ENCODE assay signal across 2 cellular contexts in genomic region chr1:53553734-53554509, GRCh38.
TF ChIP-seq lines count a peak whose summit lies in the region.

No MANE protein-coding gene starts in this region.

TF ChIP-seq in HepG2, 621 proteins besides CTCF, POLR2A, EP300 and RAD21 (continued from another document):
- TF ChIP-seq MIER3 (CRISPR knock-in tag; IDR thresholded peaks at IDR 0.05; ENCODE audit: borderline replicate concordance), result no peak
- TF ChIP-seq, protein P1, sequence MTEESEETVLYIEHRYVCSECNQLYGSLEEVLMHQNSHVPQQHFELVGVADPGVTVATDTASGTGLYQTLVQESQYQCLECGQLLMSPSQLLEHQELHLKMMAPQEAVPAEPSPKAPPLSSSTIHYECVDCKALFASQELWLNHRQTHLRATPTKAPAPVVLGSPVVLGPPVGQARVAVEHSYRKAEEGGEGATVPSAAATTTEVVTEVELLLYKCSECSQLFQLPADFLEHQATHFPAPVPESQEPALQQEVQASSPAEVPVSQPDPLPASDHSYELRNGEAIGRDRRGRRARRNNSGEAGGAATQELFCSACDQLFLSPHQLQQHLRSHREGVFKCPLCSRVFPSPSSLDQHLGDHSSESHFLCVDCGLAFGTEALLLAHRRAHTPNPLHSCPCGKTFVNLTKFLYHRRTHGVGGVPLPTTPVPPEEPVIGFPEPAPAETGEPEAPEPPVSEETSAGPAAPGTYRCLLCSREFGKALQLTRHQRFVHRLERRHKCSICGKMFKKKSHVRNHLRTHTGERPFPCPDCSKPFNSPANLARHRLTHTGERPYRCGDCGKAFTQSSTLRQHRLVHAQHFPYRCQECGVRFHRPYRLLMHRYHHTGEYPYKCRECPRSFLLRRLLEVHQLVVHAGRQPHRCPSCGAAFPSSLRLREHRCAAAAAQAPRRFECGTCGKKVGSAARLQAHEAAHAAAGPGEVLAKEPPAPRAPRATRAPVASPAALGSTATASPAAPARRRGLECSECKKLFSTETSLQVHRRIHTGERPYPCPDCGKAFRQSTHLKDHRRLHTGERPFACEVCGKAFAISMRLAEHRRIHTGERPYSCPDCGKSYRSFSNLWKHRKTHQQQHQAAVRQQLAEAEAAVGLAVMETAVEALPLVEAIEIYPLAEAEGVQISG (CRISPR knock-in tag; IDR thresholded peaks at IDR 0.05), result no peak
- no peak for TF ChIP-seq TAF1 (CRISPR knock-in tag; IDR thresholded peaks at IDR 0.05)
- TF ChIP-seq GATA4 (IDR thresholded peaks at IDR 0.05; ENCODE audit: borderline replicate concordance, low read depth), result no peak
- TF ChIP-seq BORCS8-MEF2B (CRISPR knock-in tag; IDR thresholded peaks at IDR 0.05), result no peak
- no peak for TF ChIP-seq SAFB2 (CRISPR knock-in tag; IDR thresholded peaks at IDR 0.05; ENCODE audit: borderline replicate concordance, low read depth)
- no peak for TF ChIP-seq RELA (CRISPR knock-in tag; IDR thresholded peaks at IDR 0.05)
- no peak for TF ChIP-seq ZNF44 (CRISPR knock-in tag; IDR thresholded peaks at IDR 0.05)
- TF ChIP-seq RNF2 (conservative IDR thresholded peaks at IDR 0.05; ENCODE audit: low read depth), result no peak
- TF ChIP-seq, protein P2, sequence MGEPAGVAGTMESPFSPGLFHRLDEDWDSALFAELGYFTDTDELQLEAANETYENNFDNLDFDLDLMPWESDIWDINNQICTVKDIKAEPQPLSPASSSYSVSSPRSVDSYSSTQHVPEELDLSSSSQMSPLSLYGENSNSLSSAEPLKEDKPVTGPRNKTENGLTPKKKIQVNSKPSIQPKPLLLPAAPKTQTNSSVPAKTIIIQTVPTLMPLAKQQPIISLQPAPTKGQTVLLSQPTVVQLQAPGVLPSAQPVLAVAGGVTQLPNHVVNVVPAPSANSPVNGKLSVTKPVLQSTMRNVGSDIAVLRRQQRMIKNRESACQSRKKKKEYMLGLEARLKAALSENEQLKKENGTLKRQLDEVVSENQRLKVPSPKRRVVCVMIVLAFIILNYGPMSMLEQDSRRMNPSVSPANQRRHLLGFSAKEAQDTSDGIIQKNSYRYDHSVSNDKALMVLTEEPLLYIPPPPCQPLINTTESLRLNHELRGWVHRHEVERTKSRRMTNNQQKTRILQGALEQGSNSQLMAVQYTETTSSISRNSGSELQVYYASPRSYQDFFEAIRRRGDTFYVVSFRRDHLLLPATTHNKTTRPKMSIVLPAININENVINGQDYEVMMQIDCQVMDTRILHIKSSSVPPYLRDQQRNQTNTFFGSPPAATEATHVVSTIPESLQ (CRISPR knock-in tag; conservative IDR thresholded peaks at IDR 0.05), result no peak
- TF ChIP-seq FOXC1 (CRISPR knock-in tag; IDR thresholded peaks at IDR 0.05; ENCODE audit: borderline replicate concordance), result no peak
- TF ChIP-seq TSC22D2 (CRISPR knock-in tag; IDR thresholded peaks at IDR 0.05; ENCODE audit: borderline replicate concordance), result no peak

TF ChIP-seq in WTC11, 78 proteins besides CTCF, POLR2A, EP300 and RAD21 (continued from another document):
- TF ChIP-seq USF2 (CRISPR knock-in tag; IDR thresholded peaks at IDR 0.05), result no peak
- no peak for TF ChIP-seq MAX (CRISPR knock-in tag; IDR thresholded peaks at IDR 0.05)
- TF ChIP-seq ZNF138 (CRISPR knock-in tag; conservative IDR thresholded peaks at IDR 0.05), result no peak
- no peak for TF ChIP-seq NR1H2 (CRISPR knock-in tag; IDR thresholded peaks at IDR 0.05)
- TF ChIP-seq ZNF317 (CRISPR knock-in tag; IDR thresholded peaks at IDR 0.05; ENCODE audit: borderline replicate concordance, low read depth), result no peak
- TF ChIP-seq, protein P3, sequence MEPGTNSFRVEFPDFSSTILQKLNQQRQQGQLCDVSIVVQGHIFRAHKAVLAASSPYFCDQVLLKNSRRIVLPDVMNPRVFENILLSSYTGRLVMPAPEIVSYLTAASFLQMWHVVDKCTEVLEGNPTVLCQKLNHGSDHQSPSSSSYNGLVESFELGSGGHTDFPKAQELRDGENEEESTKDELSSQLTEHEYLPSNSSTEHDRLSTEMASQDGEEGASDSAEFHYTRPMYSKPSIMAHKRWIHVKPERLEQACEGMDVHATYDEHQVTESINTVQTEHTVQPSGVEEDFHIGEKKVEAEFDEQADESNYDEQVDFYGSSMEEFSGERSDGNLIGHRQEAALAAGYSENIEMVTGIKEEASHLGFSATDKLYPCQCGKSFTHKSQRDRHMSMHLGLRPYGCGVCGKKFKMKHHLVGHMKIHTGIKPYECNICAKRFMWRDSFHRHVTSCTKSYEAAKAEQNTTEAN (CRISPR knock-in tag; IDR thresholded peaks at IDR 0.05), result no peak
- no peak for TF ChIP-seq CDX4 (CRISPR knock-in tag; IDR thresholded peaks at IDR 0.05; ENCODE audit: borderline replicate concordance)
- no peak for TF ChIP-seq CREM (CRISPR knock-in tag; IDR thresholded peaks at IDR 0.05)
- TF ChIP-seq PRRX2 (CRISPR knock-in tag; IDR thresholded peaks at IDR 0.05), result no peak
- TF ChIP-seq ZNF263 (CRISPR knock-in tag; IDR thresholded peaks at IDR 0.05; ENCODE audit: low read depth), result no peak
- TF ChIP-seq CREB1 (CRISPR knock-in tag; IDR thresholded peaks at IDR 0.05), result no peak
- no peak for TF ChIP-seq ZMAT4 (CRISPR knock-in tag; IDR thresholded peaks at IDR 0.05)
